Comparison of ENCODE assay signal across 14 cellular contexts in genomic region chr4:3276961-3277360, GRCh38. TPM values are rescaled to one million over a fixed set of nuclear protein-coding genes. Genes with fewer than 3 reads are reported as not detected.
DNase-seq lines count a peak whose midpoint lies in the region; ATAC-seq and TF ChIP-seq lines count a peak whose summit lies in the region.
"Had no signal": no experiment of that assay in that cellular context is flagged by ENCODE, and none has a peak within 500 bp of the region (broad histone marks: within the 10 kb centered on the region; RNA-seq: fewer than 3 reads in every experiment).

No MANE protein-coding gene starts in this region.

- no peak for TF ChIP-seq EP300 in stomach (IDR thresholded peaks at IDR 0.05)

- WGBS in stomach, 5 donors, result 58 to 78% (median 69%) methylated on average over 9 of the region's 9 CpGs

- peak; percentile 27 for DNase-seq in H7
- peak; percentile 87 for DNase-seq in hepatic stellate cell (ENCODE audit: low spot score)
- peak; percentile 25 for DNase-seq in stomach
- no peak for DNase-seq in OCI-M1 (lab: John Stamatoyannopoulos, UW)
- DNase-seq in activated naive CD4-positive, alpha-beta T cell (lab: John Stamatoyannopoulos, UW), result no peak
- DNase-seq: COR-L47, foreskin keratinocyte, immature natural killer cell, NCI-H1092 treated with DMSO at 0.1 percent for 48 hours, NCI-H446 treated with DMSO at 0.1 percent for 48 hours, retina, WERI-Rb-1 had no signal

- H3K27me3 ChIP-seq in H7 (ENCODE audit: control insufficient read depth, insufficient read depth, low read length) (no peaks in the 10 kb centered on the region), stomach (no peaks in the 10 kb centered on the region)

- intact Hi-C loops in stomach (cut with DNase I; ENCODE audit: low total_unique reads), result no loop called here

- H3K4me3 ChIP-seq in H7 (ENCODE audit: insufficient read depth, low read depth, low read length) (no peak overlapping the region), stomach (peak overlapping the region in 1 of 4 donors; percentile 8)

- H3K4me1 ChIP-seq in stomach, result peaks cover 0 to 3% (median 0%) of the 10 kb centered on the region in 4 donors
- H3K4me1 ChIP-seq: foreskin keratinocyte had no signal

- no peak for TF ChIP-seq CTCF in stomach (IDR thresholded peaks at IDR 0.05)

- H3K27ac ChIP-seq in angular gyrus (ENCODE audit: low read depth, low read length) (peak overlapping the region; percentile 44), stomach (no peak overlapping the region)
- H3K27ac ChIP-seq: foreskin keratinocyte, WERI-Rb-1 had no signal

- H3K36me3 ChIP-seq in H7 (replicated peaks; ENCODE audit: control insufficient read depth, insufficient read depth, low read length), result no peaks in the 10 kb centered on the region
- H3K36me3 ChIP-seq in stomach, result no peaks in the 10 kb centered on the region
- H3K36me3 ChIP-seq: WERI-Rb-1 had no signal

- no peaks in the 10 kb centered on the region for H3K9me3 ChIP-seq in stomach

- TF ChIP-seq POLR2A in stomach (IDR thresholded peaks at IDR 0.05), result no peak

- ATAC-seq in HG02623 (IDR thresholded peaks at IDR 0.05; ENCODE audit: unreplicated experiment), result no peak
- ATAC-seq: foreskin keratinocyte had no signal

RNA-seq across cellular contexts. Expression of gene RGS12, which starts 15.9 kb away (rescaled TPM):
- total RNA-seq in H7 (2014; rRNA removed; shearing (Covaris generic)), result 18.7 and 19.7 TPM in 2 replicates
- total RNA-seq in stomach, result 10 to 100 TPM in 2 of 5 donors, 1 to 10 TPM in 3; 3.5 to 51.8 (median 9.0) TPM
- 10 to 100 TPM; 18.9 to 35.2 (median 20.5) TPM for polyA plus RNA-seq in stomach

RNA-seq across cellular contexts. Expression of gene MSANTD1, which starts 28.0 kb away (rescaled TPM):
- total RNA-seq in H7 (2014; rRNA removed; shearing (Covaris generic)), result 0.07 and 0.24 TPM in 2 replicates
- total RNA-seq in stomach, result 1 to 10 TPM in 4 of 5 donors, not detected in 1; 1.7 to 5.8 (median 4.1) TPM
- 1 to 10 TPM in 1 of 3 donors, under 1 TPM in 1, not detected in 1; 0.31 to 1.1 TPM for polyA plus RNA-seq in stomach
- polyA plus RNA-seq: immature natural killer cell had no signal

Comparison
In these comparisons a context has a peak if more than half of its experiments do, and no peak if none do; other contexts are left out.
1. DNase-seq: peak in H7 (single experiment), hepatic stellate cell (single experiment) and stomach (single experiment); none in OCI-M1 (single experiment) and activated naive CD4-positive, alpha-beta T cell (0 of 4).